8 cellular contexts compared by ENCODE assay signal in genomic region chr12:52278931-52279682, GRCh38. TPM values are rescaled to one million over a fixed set of nuclear protein-coding genes. Genes with fewer than 3 reads are reported as not detected.
DNase-seq lines count a peak whose midpoint lies in the region; TF ChIP-seq lines count a peak whose summit lies in the region.

No MANE protein-coding gene starts in this region.

- CTCF ChIA-PET in Calu3 (lab: Charles Lee) = interaction anchor here (0.6 to 2.9 kb wide), 10 partner anchors 23 to 132 kb away, joined by 3 to 20 read pairs (median 5); no protein-coding TSS in a partner anchor

- peaks cover 40% of the 10 kb centered on the region for H3K4me1 Mint-ChIP-seq in Calu3 (ENCODE audit: low read depth, unreplicated experiment)

- peaks cover 3% of the 10 kb centered on the region for H3K9me3 Mint-ChIP-seq in Calu3 (ENCODE audit: low read depth, unreplicated experiment)

- H3K27me3 Mint-ChIP-seq in Calu3 (ENCODE audit: unreplicated experiment) = no peaks in the 10 kb centered on the region

- H3K27me3 ChIP-seq in breast epithelium = no peaks in the 10 kb centered on the region

- no peaks in the 10 kb centered on the region for H3K36me3 ChIP-seq in breast epithelium

- H3K36me3 Mint-ChIP-seq in Calu3 (ENCODE audit: insufficient read depth, unreplicated experiment) = peaks cover 33% of the 10 kb centered on the region

- TF ChIP-seq CTCF in Calu3 (IDR thresholded peaks at IDR 0.05; ENCODE audit: unreplicated experiment) (peak; percentile 82), VCaP (conservative IDR thresholded peaks at IDR 0.05) (peak; percentile 99), breast epithelium (IDR thresholded peaks at IDR 0.05) (peak; percentile 64 to 99 (median 97))

- peaks cover 12 to 14% of the 10 kb centered on the region in 2 donors for H3K4me1 ChIP-seq in breast epithelium

- peak overlapping the region; percentile 54 for H3K4me3 Mint-ChIP-seq in Calu3 (ENCODE audit: low read depth, unreplicated experiment)

- peak; percentile 87 for DNase-seq in Calu3
- DNase-seq in H4 (ENCODE audit: low spot score) = peak; percentile 63
- peak; percentile 48 for DNase-seq in NCI-H1694 treated with DMSO at 0.1 percent for 48 hours (lab: John Stamatoyannopoulos, UW)
- peak; percentile 80 to 85 for DNase-seq in breast epithelium (ENCODE audit: low spot score in 2 of 2)
- peak; percentile 64 for DNase-seq in iris pigment epithelial cell (ENCODE audit: low read depth)
- peak; percentile 49 to 72 (median 61) for DNase-seq in stimulated activated CD4-positive, alpha-beta T cell treated with anti-CD3 and anti-CD28 coated beads, Interleukin-12 subunit alpha, Interleukin-12 subunit beta, amount 100 ng/mL, for 48 hours (ENCODE audit: low read depth in 2 of 3, low spot score in 1 of 3)
- no peak for DNase-seq in NCI-H524 treated with DMSO at 0.1 percent for 48 hours (lab: John Stamatoyannopoulos, UW)

- peak overlapping the region; percentile 68 for H3K27ac ChIP-seq in VCaP
- peak overlapping the region; percentile 96 for H3K27ac ChIP-seq in breast epithelium

- H3K27ac Mint-ChIP-seq in Calu3 (ENCODE audit: unreplicated experiment) = peak overlapping the region; percentile 100

- H3K9me3 ChIP-seq in breast epithelium = no peaks in the 10 kb centered on the region

- intact Hi-C loops in Calu3 (cut with micrococcal nuclease; ENCODE audit: unreplicated experiment) = no loop called here
- intact Hi-C loops in breast epithelium (cut with DNase I; ENCODE audit: low total_unique reads) = loop anchor here (1.0 kb wide), 1 partner anchor 124 kb away; no protein-coding TSS in a partner anchor

- TF ChIP-seq POLR2A in breast epithelium (IDR thresholded peaks at IDR 0.05) = no peak

- BruUV-seq in Calu3 (replicated peaks; lab: Mats Ljungman, UMichigan) = no TSS peak

- peak overlapping the region in 2 of 3 donors; percentile 37 to 59 for H3K4me3 ChIP-seq in breast epithelium

RNA-seq across cellular contexts. Expression of gene KRT86, which starts 4.7 kb away (rescaled TPM):
- total RNA-seq in Calu3 (2022) (2.6 and 3.6 TPM in 2 replicates), breast epithelium (1 to 10 TPM in 1 of 3 donors, under 1 TPM in 1, not detected in 1; 0.66 to 2.2 TPM)
- 0.31 and 0.93 TPM in 2 replicates for total RNA-seq in H4 (2014; rRNA removed; shearing (Covaris generic))

RNA-seq across cellular contexts. Expression of gene KRT81, which starts 12.2 kb away (rescaled TPM):
- total RNA-seq in Calu3 (2022) (0.28 and 0.61 TPM in 2 replicates), breast epithelium (10 to 100 TPM in 1 of 3 donors, 1 to 10 TPM in 1, not detected in 1; 3.6 to 29.9 TPM)
- total RNA-seq in H4 (2014; rRNA removed; shearing (Covaris generic)) = 5.7 and 10.8 TPM in 2 replicates

RNA-seq across cellular contexts. Expression of gene KRT83, which starts 42.1 kb away (rescaled TPM):
- not detected in 2 replicates for total RNA-seq in Calu3 (2022)
- not detected in 2 replicates for total RNA-seq in H4 (2014; rRNA removed; shearing (Covaris generic))
- total RNA-seq in breast epithelium = under 1 TPM in 2 of 3 donors, not detected in 1; 0.33 to 0.59 TPM

RNA-seq across cellular contexts. Expression of gene KRT7, which starts 46.1 kb away (rescaled TPM):
- total RNA-seq in Calu3 (2022) (2,370 and 2,828 TPM in 2 replicates), breast epithelium (1,000 to 10,000 TPM in 1 of 3 donors, 100 to 1,000 TPM in 1, 1 to 10 TPM in 1; 4.2 to 1,051 (median 358) TPM)
- total RNA-seq in H4 (2014; rRNA removed; shearing (Covaris generic)) = 0.29 and 1.7 TPM in 2 replicates
